In the genomic region with DNA sequence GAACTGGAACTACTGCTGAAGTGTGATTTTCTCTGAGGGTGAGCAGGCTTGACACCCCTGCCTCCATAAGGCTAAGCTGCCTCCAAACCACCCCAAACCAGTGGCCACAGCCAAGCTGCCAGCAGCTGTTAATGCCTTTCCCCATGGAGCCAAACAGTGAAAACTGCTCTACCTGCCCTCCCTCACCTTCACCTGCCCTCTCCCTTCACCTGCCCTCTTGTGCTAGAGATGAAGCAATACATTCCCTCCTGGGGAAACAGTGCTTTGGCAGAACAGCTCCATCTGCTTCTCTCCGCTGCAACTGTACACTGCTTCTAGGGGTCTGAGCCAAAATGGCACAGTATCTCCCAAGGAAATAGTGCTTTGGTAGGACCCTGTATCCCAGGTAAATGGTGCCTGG, we compare ENCODE assay signal across 18 cellular contexts.
A peak's percentile ranks its signal among the peaks of the same experiment; 100 is the strongest.
DNase-seq lines count a peak whose midpoint lies in the region; ATAC-seq and TF ChIP-seq lines count a peak whose summit lies in the region.
"Had no signal": no experiment of that assay in that cellular context is flagged by ENCODE, and none has a peak within 500 bp of the region (broad histone marks: within the 10 kb centered on the region; RNA-seq: fewer than 3 reads in every experiment).

No MANE protein-coding gene starts in this region.

- H3K79me1 ChIP-seq in H9 (ENCODE audit: insufficient read depth, low read depth, low read length, poor library complexity, severe bottlenecking), result no peaks in the 10 kb centered on the region

- H3T11ph ChIP-seq in H9 (ENCODE audit: low read length), result no peak overlapping the region

- H4K91ac ChIP-seq in H9 (ENCODE audit: insufficient read length, low read depth, low read length), result no peak overlapping the region

- WGBS in H9 (ENCODE audit: extremely low coverage, insufficient read length, low lambda C conversion rate), result no CpG with 5 or more reads among the region's 1 CpG

- H3K27me3 ChIP-seq in H9 (ENCODE audit: insufficient read depth, low read length), result no peaks in the 10 kb centered on the region

- H3K27ac Mint-ChIP-seq in H9, result peak overlapping the region; percentile 33 to 53 (median 46); a peak in 4 of 7 replicates
- H3K27ac Mint-ChIP-seq: IgD-negative memory B cell had no signal

- H3K79me2 ChIP-seq in H9 (ENCODE audit: insufficient read depth, low read length), result no peaks in the 10 kb centered on the region

- H2AK5ac ChIP-seq in H9 (ENCODE audit: insufficient read length, low read length), result no peak overlapping the region

- POLR2A ChIA-PET in RWPE1 (lab: Yijun Ruan, JAX; ENCODE audit: low non-redundant PET), result no interaction called here

- no peak overlapping the region for H2BK20ac ChIP-seq in H9 (ENCODE audit: low read depth, low read length, poor library complexity, severe bottlenecking)

- TF ChIP-seq CTCF in H9 (conservative IDR thresholded peaks at IDR 0.05) (0 out of 3 replicates have a peak, but pooled peaks have one; percentile 14), RWPE1 (conservative IDR thresholded peaks at IDR 0.05; ENCODE audit: low read depth) (no peak)

- no peak overlapping the region for H2BK120ac ChIP-seq in H9 (ENCODE audit: low read depth, low read length, poor library complexity, severe bottlenecking)

- H2BK15ac ChIP-seq in H9 (ENCODE audit: low read depth, low read length), result no peak overlapping the region

- H3K4me1 Mint-ChIP-seq in H9, result peaks cover 15 to 17% of the 10 kb centered on the region in 2 experiments
- H3K4me1 Mint-ChIP-seq: CD14-positive monocyte, IgD-negative memory B cell had no signal

- H3K18ac ChIP-seq in H9 (ENCODE audit: insufficient read length, low read depth, low read length), result no peak overlapping the region

- no peak overlapping the region for H2AFZ ChIP-seq in H9 (ENCODE audit: low read length)
- H2AFZ ChIP-seq: PC-9 had no signal

- CTCF ChIA-PET in RWPE1 (lab: Yijun Ruan, JAX), result no interaction called here

- peak overlapping the region; percentile 51 for H2BK12ac ChIP-seq in H9 (ENCODE audit: insufficient read length, low read depth, low read length)

- DNase-seq in DMS153 (lab: John Stamatoyannopoulos, UW), result peak; percentile 16
- DNase-seq in DMS153 treated with DMSO at 0.1 percent for 48 hours (lab: John Stamatoyannopoulos, UW; ENCODE audit: unreplicated experiment), result no peak
- peak; percentile 28 for DNase-seq in H9
- DNase-seq in NCI-H69 (lab: John Stamatoyannopoulos, UW), result peak; percentile 49
- no peak for DNase-seq in left lobe of liver (ENCODE audit: low spot score)
- no peak for DNase-seq in DMS 273 treated with DMSO at 0.1 percent for 48 hours (lab: John Stamatoyannopoulos, UW)
- DNase-seq in RWPE1 (ENCODE audit: low spot score), result no peak
- DNase-seq: H7, Karpas-422, NCI-H1436 treated with DMSO at 0.1 percent for 48 hours, NCI-H2081, NCI-H446 treated with DMSO at 0.1 percent for 48 hours, PC-9, T-helper 1 cell had no signal

- H3K27ac ChIP-seq in H9 (ENCODE audit: insufficient read length, low read depth, low read length), result no peak overlapping the region
- H3K27ac ChIP-seq in RWPE1, result no peak overlapping the region
- H3K27ac ChIP-seq: 22Rv1, PC-9 had no signal

- no peak overlapping the region for H3K23ac ChIP-seq in H9 (ENCODE audit: insufficient read length, low read depth, low read length)

- H3K4me3 Mint-ChIP-seq in H9, result no peak overlapping the region
- H3K4me3 Mint-ChIP-seq: CD14-positive monocyte, IgD-negative memory B cell had no signal

- H3K4ac ChIP-seq in H9 (ENCODE audit: low read depth, low read length), result no peak overlapping the region

- ATAC-seq in left lobe of liver, result peak; percentile 56
- ATAC-seq in GM18498 (IDR thresholded peaks at IDR 0.05; ENCODE audit: unreplicated experiment), result no peak

- H4K8ac ChIP-seq in H9 (replicated peaks; ENCODE audit: insufficient read length, low read depth, low read length), result peak overlapping the region; percentile 62

- no peaks in the 10 kb centered on the region for H3K23me2 ChIP-seq in H9 (ENCODE audit: insufficient read length, low read depth, low read length, poor library complexity, severe bottlenecking)

- H3K9me3 ChIP-seq in H9 (ENCODE audit: control insufficient read depth, low read depth, low read length), result no peaks in the 10 kb centered on the region

- peak overlapping the region; percentile 6 for H3K14ac ChIP-seq in H9 (ENCODE audit: insufficient read depth, low read length)

- H3K56ac ChIP-seq in H9 (ENCODE audit: insufficient read length, low read depth, low read length), result no peak overlapping the region

- no peak overlapping the region for H2BK5ac ChIP-seq in H9 (ENCODE audit: insufficient read length, low read length)

- no peaks in the 10 kb centered on the region for H3K27me3 Mint-ChIP-seq in H9 (ENCODE audit: low read depth)
- H3K27me3 Mint-ChIP-seq: IgD-negative memory B cell had no signal

- H3K9ac ChIP-seq in H9 (ENCODE audit: extremely low read depth, insufficient read length, low read length), result no peak overlapping the region

- no peaks in the 10 kb centered on the region for H4K20me1 ChIP-seq in H9 (ENCODE audit: control insufficient read depth, insufficient read depth, insufficient read length)

- no peaks in the 10 kb centered on the region for H3K4me1 ChIP-seq in H9 (ENCODE audit: insufficient read depth, low read length)

- H3K9me3 Mint-ChIP-seq in H9, result peaks cover 20 to 21% of the 10 kb centered on the region in 2 experiments; a peak in 4 of 5 replicates

- H3K4me2 ChIP-seq in H9 (ENCODE audit: insufficient read depth, insufficient read length, low read length), result no peak overlapping the region
- H3K4me2 ChIP-seq: PC-9 had no signal

- H3K36me3 Mint-ChIP-seq in H9 (ENCODE audit: insufficient read depth in 1 of 3, low read depth in 3 of 3), result peaks cover 5 to 30% (median 11%) of the 10 kb centered on the region in 3 experiments
- H3K36me3 Mint-ChIP-seq: IgD-negative memory B cell had no signal

- peak overlapping the region; percentile 21 for H4K5ac ChIP-seq in H9 (ENCODE audit: insufficient read length, low read depth, low read length)

Comparison
In these comparisons a context has a peak if more than half of its experiments do, and no peak if none do; other contexts are left out.
1. DNase-seq: peak in DMS153 (single experiment), H9 (single experiment) and NCI-H69 (single experiment); none in DMS153 treated with DMSO at 0.1 percent for 48 hours (single experiment), left lobe of liver (single experiment), DMS 273 treated with DMSO at 0.1 percent for 48 hours (single experiment) and RWPE1 (single experiment).